In the genomic region with DNA sequence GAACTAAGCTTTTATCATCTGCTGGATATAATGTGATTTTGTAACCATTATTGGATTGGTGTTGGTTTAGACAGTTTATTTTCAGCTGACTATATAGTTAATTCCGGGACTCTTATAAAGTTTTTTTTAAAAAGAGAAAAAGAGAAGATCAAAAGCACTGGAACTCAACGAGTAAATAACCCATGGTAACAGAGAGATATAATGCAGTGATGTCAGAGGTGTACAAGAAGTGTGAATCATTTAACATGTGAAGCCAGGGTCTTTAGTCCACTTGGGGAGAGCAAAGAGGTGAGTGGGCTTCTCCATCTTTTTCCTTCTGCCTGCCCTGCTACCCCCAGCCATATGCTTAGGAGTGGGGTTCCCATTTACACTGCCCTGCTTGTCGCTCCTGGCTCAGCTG, we compare ENCODE assay signal across 9 cellular contexts. TPM values are rescaled to one million over a fixed set of nuclear protein-coding genes. Genes with fewer than 3 reads are reported as not detected.
A peak's percentile ranks its signal among the peaks of the same experiment; 100 is the strongest.
DNase-seq lines count a peak whose midpoint lies in the region.
"Had no signal": no experiment of that assay in that cellular context is flagged by ENCODE, and none has a peak within 500 bp of the region (broad histone marks: within the 10 kb centered on the region; RNA-seq: fewer than 3 reads in every experiment).

No MANE protein-coding gene starts in this region.

- POLR2A ChIA-PET in activated CD4-positive, alpha-beta memory T cell treated with anti-CD3 and anti-CD28 coated beads, Interleukin-2, amount 10 ng/mL, durations not matched to agents 7 days and 5 days (lab: Charles Lee) = interaction anchor here (0.7 to 2.0 kb wide), 6 partner anchors 10 to 150 kb away, joined by 3 to 8 read pairs (median 3); partner anchors contain the start of gene SRD5A3

- DNase-seq in activated T-cell treated with anti-CD3 and anti-CD28 coated beads, Interleukin-2, amount 50 U/mL, for 24 hours = no peak
- DNase-seq in activated T-cell treated with anti-CD3 and anti-CD28 coated beads for 4 hours (no peak), NCI-H1092 (lab: John Stamatoyannopoulos, UW) (no peak), NCI-H2196 (lab: John Stamatoyannopoulos, UW; ENCODE audit: unreplicated experiment) (no peak)
- DNase-seq in activated CD4-positive, alpha-beta memory T cell treated with anti-CD3 and anti-CD28 coated beads, Interleukin-2, amount 10 ng/mL, durations not matched to agents 7 days and 5 days = no peak
- no peak for DNase-seq in activated CD4-positive, CD25-positive, alpha-beta regulatory T cell treated with anti-CD3 and anti-CD28 coated beads, Interleukin-2, amount 50 U/mL, for 72 hours
- DNase-seq: GDM1 had no signal

- no peak overlapping the region for H3K27ac ChIP-seq in iPS-20b (ENCODE audit: low read length)
- H3K27ac ChIP-seq in thymus (ENCODE audit: low read depth) = peak overlapping the region; percentile 18

- no peaks in the 10 kb centered on the region for H3K9me3 Mint-ChIP-seq in activated T-cell treated with anti-CD3 and anti-CD28 coated beads, Interleukin-2, amount 50 U/mL, for 24 hours
- H3K9me3 Mint-ChIP-seq in activated CD4-positive, alpha-beta memory T cell treated with anti-CD3 and anti-CD28 coated beads, Interleukin-2, amount 10 ng/mL, durations not matched to agents 7 days and 5 days = no peaks in the 10 kb centered on the region

- H3K4me1 Mint-ChIP-seq in activated T-cell treated with anti-CD3 and anti-CD28 coated beads, Interleukin-2, amount 50 U/mL, for 24 hours (ENCODE audit: low read depth) = peaks cover 51% of the 10 kb centered on the region
- peaks cover 59% of the 10 kb centered on the region for H3K4me1 Mint-ChIP-seq in activated CD4-positive, alpha-beta memory T cell treated with anti-CD3 and anti-CD28 coated beads, Interleukin-2, amount 10 ng/mL, durations not matched to agents 7 days and 5 days

- no peak overlapping the region for H3K9ac ChIP-seq in iPS-20b (ENCODE audit: low read depth, low read length)

- WGBS in thymus = 76% methylated on average over 3 of the region's 3 CpGs

- peak overlapping the region; percentile 99; the same call in 1 of the 2 replicates for H3K4me3 ChIP-seq in iPS-20b (ENCODE audit: low read length)
- peak overlapping the region; percentile 7 for H3K4me3 ChIP-seq in thymus (ENCODE audit: low read length)

- CTCF ChIA-PET in activated CD4-positive, alpha-beta memory T cell treated with anti-CD3 and anti-CD28 coated beads, Interleukin-2, amount 10 ng/mL, durations not matched to agents 7 days and 5 days (lab: Charles Lee) = interaction anchor here (0.7 to 2.0 kb wide), 5 partner anchors 10 to 1437 kb away, joined by 3 to 15 read pairs (median 4); partner anchors contain the start of gene SRD5A3

- H3K27me3 Mint-ChIP-seq in activated T-cell treated with anti-CD3 and anti-CD28 coated beads, Interleukin-2, amount 50 U/mL, for 24 hours = no peaks in the 10 kb centered on the region
- H3K27me3 Mint-ChIP-seq in activated CD4-positive, alpha-beta memory T cell treated with anti-CD3 and anti-CD28 coated beads, Interleukin-2, amount 10 ng/mL, durations not matched to agents 7 days and 5 days = no peaks in the 10 kb centered on the region

- peak overlapping the region; percentile 91 for H3K4me3 Mint-ChIP-seq in activated T-cell treated with anti-CD3 and anti-CD28 coated beads, Interleukin-2, amount 50 U/mL, for 24 hours
- H3K4me3 Mint-ChIP-seq in activated CD4-positive, alpha-beta memory T cell treated with anti-CD3 and anti-CD28 coated beads, Interleukin-2, amount 10 ng/mL, durations not matched to agents 7 days and 5 days = peak overlapping the region; percentile 84

- H3K36me3 Mint-ChIP-seq in activated T-cell treated with anti-CD3 and anti-CD28 coated beads, Interleukin-2, amount 50 U/mL, for 24 hours (ENCODE audit: low read depth) = peaks cover 56% of the 10 kb centered on the region
- peaks cover 45% of the 10 kb centered on the region for H3K36me3 Mint-ChIP-seq in activated CD4-positive, alpha-beta memory T cell treated with anti-CD3 and anti-CD28 coated beads, Interleukin-2, amount 10 ng/mL, durations not matched to agents 7 days and 5 days (ENCODE audit: low read depth)

- H3K27me3 ChIP-seq in iPS-20b (ENCODE audit: insufficient read depth, low read length) (no peaks in the 10 kb centered on the region), thymus (ENCODE audit: control insufficient read depth, insufficient read depth) (no peaks in the 10 kb centered on the region)

- H3K4me1 ChIP-seq in iPS-20b (ENCODE audit: insufficient read depth, low read length) (peaks cover 16% of the 10 kb centered on the region; the same call in 1 of the 2 replicates), thymus (ENCODE audit: control insufficient read depth, insufficient read depth, low read length) (peaks cover 23% of the 10 kb centered on the region)

- no peak overlapping the region for H3K27ac Mint-ChIP-seq in activated T-cell treated with anti-CD3 and anti-CD28 coated beads, Interleukin-2, amount 50 U/mL, for 24 hours
- H3K27ac Mint-ChIP-seq in activated CD4-positive, alpha-beta memory T cell treated with anti-CD3 and anti-CD28 coated beads, Interleukin-2, amount 10 ng/mL, durations not matched to agents 7 days and 5 days = peak overlapping the region; percentile 26

- peaks cover 39% of the 10 kb centered on the region for H3K36me3 ChIP-seq in iPS-20b (ENCODE audit: insufficient read depth, low read depth, low read length)
- no peaks in the 10 kb centered on the region for H3K36me3 ChIP-seq in thymus (ENCODE audit: control insufficient read depth, insufficient read depth)

- H3K9me3 ChIP-seq in iPS-20b (ENCODE audit: insufficient read depth, low read depth, low read length) = no peaks in the 10 kb centered on the region
- no peaks in the 10 kb centered on the region for H3K9me3 ChIP-seq in thymus (ENCODE audit: control insufficient read depth)

RNA-seq across cellular contexts. Expression of gene TMEM165, which starts 3.2 kb away (rescaled TPM):
- total RNA-seq in activated CD4-positive, alpha-beta memory T cell treated with anti-CD3 and anti-CD28 coated beads, Interleukin-2, amount 10 ng/mL, durations not matched to agents 7 days and 5 days = 10 to 100 TPM; 68.2 to 70.1 TPM
- 125 TPM for polyA plus RNA-seq in thymus

RNA-seq across cellular contexts. Expression of gene SRD5A3, which starts 52.9 kb away (rescaled TPM):
- 10 to 100 TPM; 11.8 to 12.0 TPM for total RNA-seq in activated CD4-positive, alpha-beta memory T cell treated with anti-CD3 and anti-CD28 coated beads, Interleukin-2, amount 10 ng/mL, durations not matched to agents 7 days and 5 days
- 13.0 TPM for polyA plus RNA-seq in thymus
